ENCODE assay signal across 1 cellular context in the genomic region with DNA sequence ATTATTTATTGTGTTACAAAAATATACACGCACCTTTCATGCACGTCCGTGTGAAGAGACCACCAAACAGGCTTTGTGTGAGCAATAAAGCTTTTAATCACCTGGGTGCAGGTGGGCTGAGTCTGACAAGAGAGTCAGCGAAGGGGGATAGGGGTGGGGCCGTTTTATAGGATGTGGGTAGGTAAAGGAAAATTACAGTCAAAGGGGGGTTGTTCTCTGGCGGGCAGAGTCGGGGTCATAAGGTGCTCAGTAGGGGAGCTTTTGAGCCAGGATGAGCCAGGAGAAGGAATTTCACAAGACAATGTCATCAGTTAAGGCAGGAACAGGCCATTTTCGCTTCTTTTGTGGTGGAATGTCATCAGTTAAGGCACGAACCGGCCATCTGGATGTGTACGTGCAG.
TF ChIP-seq lines count a peak whose summit lies in the region.

No MANE protein-coding gene starts in this region.

TF ChIP-seq in GM23338, 12 proteins besides CTCF, POLR2A, EP300 and RAD21:
- TF ChIP-seq NANOG (IDR thresholded peaks at IDR 0.05; ENCODE audit: borderline replicate concordance): peak; percentile 73; the same call in 1 of the 2 replicates
